ENCODE assay signal across 6 cellular contexts in genomic region chr5:10015681-10016080, GRCh38.
A peak's percentile ranks its signal among the peaks of the same experiment; 100 is the strongest.
DNase-seq lines count a peak whose midpoint lies in the region; FAIRE-seq and TF ChIP-seq lines count a peak whose summit lies in the region.
"Not testable (repeated sequence)": the region's sequence is repeated elsewhere in the genome, so short reads cannot be mapped to it uniquely, and the experiment has no call there.

No MANE protein-coding gene starts in this region.

- FAIRE-seq in RCC 7860 (lab: Jason Lieb, UNC), result peak; percentile 99

- H3K9me3 Mint-ChIP-seq in nephron progenitor cell, result peaks cover 55% of the 10 kb centered on the region

- not testable (repeated sequence) for H3K27ac ChIP-seq in brain microvascular endothelial cell

- not testable (repeated sequence) for H3K4me3 ChIP-seq in brain microvascular endothelial cell (ENCODE audit: low read depth, low read length)

- not testable (repeated sequence) for H3K27me3 ChIP-seq in brain microvascular endothelial cell (replicated peaks)

- DNase-seq in HT1080 (ENCODE audit: low read depth), result peak; percentile 53
- peak; percentile 80 for DNase-seq in RCC 7860 (ENCODE audit: low spot score)
- DNase-seq in brain microvascular endothelial cell, result peak; percentile 14
- peak; percentile 71 for DNase-seq in glomerular visceral epithelial cell (ENCODE audit: extremely low spot score)
- peak; percentile 6 for DNase-seq in kidney glomerular epithelial cell (lab: John Stamatoyannopoulos, UW)
- not testable (repeated sequence) for DNase-seq in nephron progenitor cell

- TF ChIP-seq CTCF in brain microvascular endothelial cell (IDR thresholded peaks at IDR 0.05; ENCODE audit: low read depth, low read length, missing control alignments); nephron progenitor cell (IDR thresholded peaks at IDR 0.05): not testable (repeated sequence)

- H3K4me1 Mint-ChIP-seq in nephron progenitor cell, result peaks cover 15% of the 10 kb centered on the region

- in situ Hi-C loops in brain microvascular endothelial cell (cut with HindIII; ENCODE audit: low pct_ligation_motif_present, low sequenced_read_pairs), result not testable (repeated sequence)

- H3K36me3 Mint-ChIP-seq in nephron progenitor cell (ENCODE audit: low read depth), result not testable (repeated sequence)

- H3K4me3 Mint-ChIP-seq in nephron progenitor cell, result not testable (repeated sequence)

- peak overlapping the region; percentile 50 for H3K27ac Mint-ChIP-seq in nephron progenitor cell

- H3K36me3 ChIP-seq in brain microvascular endothelial cell (replicated peaks), result not testable (repeated sequence)

- not testable (repeated sequence) for H3K27me3 Mint-ChIP-seq in nephron progenitor cell (ENCODE audit: low read depth, poor library complexity)
